In the genomic region with DNA sequence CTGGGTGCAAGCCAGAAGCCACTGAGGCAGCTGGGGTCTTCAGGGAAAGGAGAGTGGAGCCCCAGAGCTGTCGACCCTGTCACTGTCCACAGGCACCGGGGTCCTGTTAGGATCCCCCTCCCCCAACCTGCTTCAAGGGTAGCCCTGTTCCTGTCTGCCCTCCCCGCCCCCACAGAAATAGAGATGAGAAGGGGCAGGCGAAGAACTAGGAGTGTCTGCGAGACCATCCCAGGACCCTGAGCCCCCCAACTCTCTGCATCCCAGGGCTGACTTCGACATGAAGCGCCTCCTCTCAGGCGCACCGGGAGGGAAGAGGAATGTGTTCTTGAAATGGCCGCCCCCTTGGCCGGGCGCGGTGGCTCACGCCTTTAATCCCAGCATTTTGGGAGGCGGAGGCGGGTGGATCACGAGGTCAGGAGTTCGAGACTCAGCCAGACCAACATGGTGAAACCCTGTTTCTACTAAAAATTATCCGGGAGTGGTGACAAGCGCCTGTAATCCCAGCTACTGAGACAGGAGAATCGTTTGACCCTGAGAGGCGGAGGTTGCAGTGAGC, we compare ENCODE assay signal across 1 cellular context.
TF ChIP-seq lines count a peak whose summit lies in the region.

No MANE protein-coding gene starts in this region.

TF ChIP-seq in GM23338, 12 proteins besides CTCF, POLR2A, EP300 and RAD21:
- TF ChIP-seq, protein P1, sequence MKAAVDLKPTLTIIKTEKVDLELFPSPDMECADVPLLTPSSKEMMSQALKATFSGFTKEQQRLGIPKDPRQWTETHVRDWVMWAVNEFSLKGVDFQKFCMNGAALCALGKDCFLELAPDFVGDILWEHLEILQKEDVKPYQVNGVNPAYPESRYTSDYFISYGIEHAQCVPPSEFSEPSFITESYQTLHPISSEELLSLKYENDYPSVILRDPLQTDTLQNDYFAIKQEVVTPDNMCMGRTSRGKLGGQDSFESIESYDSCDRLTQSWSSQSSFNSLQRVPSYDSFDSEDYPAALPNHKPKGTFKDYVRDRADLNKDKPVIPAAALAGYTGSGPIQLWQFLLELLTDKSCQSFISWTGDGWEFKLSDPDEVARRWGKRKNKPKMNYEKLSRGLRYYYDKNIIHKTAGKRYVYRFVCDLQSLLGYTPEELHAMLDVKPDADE (IDR thresholded peaks at IDR 0.05), result no peak
TF ChIP-seq in GM23338: peak in this region for 0.
